Comparison of ENCODE assay signal across 1 cellular context in the genomic region with DNA sequence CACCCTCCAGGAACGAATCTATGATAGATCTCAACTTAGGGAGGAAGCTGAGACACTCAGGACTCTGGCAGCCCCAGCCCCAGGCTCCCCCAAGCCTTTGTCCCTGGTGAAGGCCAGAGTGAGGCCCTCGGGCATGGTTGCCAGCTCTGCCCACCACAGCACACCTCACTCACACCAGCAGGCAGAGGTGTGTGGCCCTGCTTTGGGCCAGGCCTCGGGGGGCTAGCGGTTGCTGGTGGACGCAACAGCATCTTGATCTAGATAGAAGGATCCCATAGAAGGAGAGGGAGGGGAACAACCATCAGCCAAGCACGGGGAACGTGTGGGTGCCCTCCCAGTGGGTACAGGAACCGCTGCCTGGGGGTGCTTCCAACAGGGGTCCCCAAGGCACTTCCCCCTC.
TF ChIP-seq lines count a peak whose summit lies in the region.

No MANE protein-coding gene starts in this region.

TF ChIP-seq in IMR-90, 13 proteins besides CTCF, POLR2A, EP300 and RAD21:
- TF ChIP-seq, protein P1, sequence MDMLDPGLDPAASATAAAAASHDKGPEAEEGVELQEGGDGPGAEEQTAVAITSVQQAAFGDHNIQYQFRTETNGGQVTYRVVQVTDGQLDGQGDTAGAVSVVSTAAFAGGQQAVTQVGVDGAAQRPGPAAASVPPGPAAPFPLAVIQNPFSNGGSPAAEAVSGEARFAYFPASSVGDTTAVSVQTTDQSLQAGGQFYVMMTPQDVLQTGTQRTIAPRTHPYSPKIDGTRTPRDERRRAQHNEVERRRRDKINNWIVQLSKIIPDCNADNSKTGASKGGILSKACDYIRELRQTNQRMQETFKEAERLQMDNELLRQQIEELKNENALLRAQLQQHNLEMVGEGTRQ (IDR thresholded peaks at IDR 0.05; ENCODE audit: low read depth, low read length): no peak
- TF ChIP-seq BHLHE40 (IDR thresholded peaks at IDR 0.05; ENCODE audit: low read depth, low read length) (no peak), CEBPB (IDR thresholded peaks at IDR 0.05; ENCODE audit: low read depth, low read length) (no peak), FOS (IDR thresholded peaks at IDR 0.05; ENCODE audit: low read depth, low read length) (no peak), MXI1 (IDR thresholded peaks at IDR 0.05; ENCODE audit: borderline replicate concordance, low read depth, low read length) (no peak), RCOR1 (IDR thresholded peaks at IDR 0.05; ENCODE audit: insufficient replicate concordance, low read length) (no peak), RFX5 (IDR thresholded peaks at IDR 0.05; ENCODE audit: low read depth, low read length) (no peak)
